Comparison of ENCODE assay signal across 10 cellular contexts in genomic region chr2:179842498-179843153, GRCh38. TPM values are rescaled to one million over a fixed set of nuclear protein-coding genes. Genes with fewer than 3 reads are reported as not detected.
DNase-seq lines count a peak whose midpoint lies in the region; ATAC-seq and TF ChIP-seq lines count a peak whose summit lies in the region.
"Had no signal": no experiment of that assay in that cellular context is flagged by ENCODE, and none has a peak within 500 bp of the region (broad histone marks: within the 10 kb centered on the region; RNA-seq: fewer than 3 reads in every experiment).

No MANE protein-coding gene starts in this region.

- peak; percentile 56 for ATAC-seq in left lung
- ATAC-seq in effector memory CD8-positive, alpha-beta T cell (replicated peaks) = no peak

- H3K4me1 ChIP-seq in left lung (no peaks in the 10 kb centered on the region), esophagus squamous epithelium (no peaks in the 10 kb centered on the region)

- peaks cover 0 to 6% of the 10 kb centered on the region in 2 donors for H3K27me3 Mint-ChIP-seq in effector memory CD8-positive, alpha-beta T cell

- H3K36me3 ChIP-seq in left lung = no peaks in the 10 kb centered on the region
- H3K36me3 ChIP-seq in esophagus squamous epithelium = no peaks in the 10 kb centered on the region

- H3K4me3 Mint-ChIP-seq in effector memory CD8-positive, alpha-beta T cell = no peak overlapping the region

- no peak overlapping the region for H3K27ac Mint-ChIP-seq in effector memory CD8-positive, alpha-beta T cell

- H3K9me3 ChIP-seq in left lung (no peaks in the 10 kb centered on the region), esophagus squamous epithelium (no peaks in the 10 kb centered on the region)

- DNase-seq in GM10266 (ENCODE audit: extremely low spot score) (peak; percentile 33), HT-29 (ENCODE audit: low spot score) (peak; percentile 17), UCSD-AML1 (lab: John Stamatoyannopoulos, UW; ENCODE audit: unreplicated experiment) (peak; percentile 11), left lung (no peak), KG1 (lab: John Stamatoyannopoulos, UW) (no peak), T-helper 1 cell (no peak), esophagus squamous epithelium (lab: John Stamatoyannopoulos, UW) (no peak)
- no peak for DNase-seq in effector memory CD8-positive, alpha-beta T cell
- DNase-seq: activated CD4-positive, alpha-beta T cell treated with anti-CD3 and anti-CD28 coated beads, Interleukin-2, amount 50 U/mL, for 48 hours had no signal

- H3K27ac ChIP-seq in left lung (no peak overlapping the region), esophagus squamous epithelium (no peak overlapping the region)

- TF ChIP-seq CTCF in GM10266 (IDR thresholded peaks at IDR 0.05; ENCODE audit: control insufficient read depth, insufficient read depth, low read depth, missing control alignments) (peak; percentile 40), left lung (IDR thresholded peaks at IDR 0.05) (peak in 1 of 2 donors; percentile 29), esophagus squamous epithelium (IDR thresholded peaks at IDR 0.05) (no peak)

- H3K9me3 Mint-ChIP-seq in effector memory CD8-positive, alpha-beta T cell = no peaks in the 10 kb centered on the region

- 39 to 53% methylated on average over 3 to 4 of the region's 4 CpGs for WGBS in esophagus squamous epithelium, 2 donors

- H3K4me3 ChIP-seq in left lung (no peak overlapping the region), esophagus squamous epithelium (no peak overlapping the region)
- H3K4me3 ChIP-seq: lung had no signal

- H3K36me3 Mint-ChIP-seq in effector memory CD8-positive, alpha-beta T cell (ENCODE audit: insufficient read depth) = no peaks in the 10 kb centered on the region

- no peak for TF ChIP-seq POLR2A in esophagus squamous epithelium (IDR thresholded peaks at IDR 0.05)

- intact Hi-C loops in left lung (cut with DNase I) (no loop called here), esophagus squamous epithelium (cut with DNase I) (no loop called here)

- H3K27me3 ChIP-seq in left lung (no peaks in the 10 kb centered on the region), esophagus squamous epithelium (no peaks in the 10 kb centered on the region)

- no peaks in the 10 kb centered on the region for H3K4me1 Mint-ChIP-seq in effector memory CD8-positive, alpha-beta T cell (ENCODE audit: low read depth in 2 of 2)

RNA-seq across cellular contexts. Expression of gene ZNF385B, which starts 18.8 kb away (rescaled TPM):
- not detected in 2 replicates for total RNA-seq in HT-29 (2014; rRNA removed; shearing (Covaris generic))
- total RNA-seq in left lung (10 to 100 TPM; 34.0 to 51.3 TPM), esophagus squamous epithelium (1 to 10 TPM in 1 of 4 donors, under 1 TPM in 2, not detected in 1; 0.44 to 3.1 (median 0.44) TPM)

Comparison
In these comparisons a context has a peak if more than half of its experiments do, and no peak if none do; other contexts are left out.
1. DNase-seq: peak in GM10266 (single experiment), HT-29 (single experiment) and UCSD-AML1 (single experiment); none in left lung (0 of 2), effector memory CD8-positive, alpha-beta T cell (0 of 3), KG1 (single experiment), T-helper 1 cell (0 of 5) and esophagus squamous epithelium (single experiment).
2. RNA of gene ZNF385B, which starts 18.8 kb away (total RNA-seq): 34.0 to 51.3 TPM in left lung; 0.44 to 3.1 TPM in esophagus squamous epithelium and not detected in HT-29; every median in the first group is over 4 times any median in the second.